Comparison of ENCODE assay signal across 18 cellular contexts in the genomic region with DNA sequence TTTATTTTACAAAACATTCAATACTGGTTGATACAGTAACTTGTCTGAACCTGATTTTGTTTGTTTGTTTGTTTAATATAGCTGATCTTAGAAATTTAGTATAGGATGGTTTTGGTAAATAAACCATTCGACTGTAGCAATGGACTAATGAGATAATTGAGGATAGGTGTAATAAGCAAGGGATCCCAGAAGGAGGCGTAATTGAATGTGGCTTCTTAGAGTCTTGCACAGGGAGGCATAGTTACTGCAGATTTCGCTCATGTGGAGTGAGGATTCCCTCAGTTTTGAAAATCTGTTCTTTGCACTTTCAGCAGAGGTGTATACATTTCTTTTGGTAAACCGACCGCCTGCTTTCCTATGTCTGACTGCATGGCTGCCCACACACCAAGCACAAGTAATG.
DNase-seq lines count a peak whose midpoint lies in the region; ATAC-seq, FAIRE-seq and TF ChIP-seq lines count a peak whose summit lies in the region.
"Had no signal": no experiment of that assay in that cellular context is flagged by ENCODE, and none has a peak within 500 bp of the region (broad histone marks: within the 10 kb centered on the region; RNA-seq: fewer than 3 reads in every experiment).

No MANE protein-coding gene starts in this region.

- no peak overlapping the region for H4K8ac ChIP-seq in mesendoderm (ENCODE audit: low read depth, low read length)

- H3K27ac ChIP-seq in Karpas-422 (ENCODE audit: low read length) (no peak overlapping the region), astrocyte (ENCODE audit: low read depth, low read length) (no peak overlapping the region), mesendoderm (ENCODE audit: low read depth, low read length) (no peak overlapping the region)
- H3K27ac ChIP-seq: BLaER1 treated with 17β-estradiol and CSF1 and Interleukin-3, amounts not matched to agents 10 nM and 100 nM; left lung had no signal

- H4K20me1 ChIP-seq in Karpas-422 (ENCODE audit: insufficient read depth, low read depth, low read length) (no peaks in the 10 kb centered on the region), astrocyte (ENCODE audit: insufficient read depth, low read length) (no peaks in the 10 kb centered on the region)
- H4K20me1 ChIP-seq: BLaER1 treated with 17β-estradiol and CSF1 and Interleukin-3, amounts not matched to agents 10 nM and 100 nM had no signal

- 100% methylated on average over 1 of the region's 5 CpGs for WGBS in mesendoderm (ENCODE audit: extremely low coverage, insufficient coverage, low lambda C conversion rate)

- ATAC-seq in mucosa of descending colon, result no peak
- ATAC-seq: activated CD8-positive, alpha-beta T cell treated with anti-CD3 and anti-CD28 coated beads for 36 hours; effector memory CD8-positive, alpha-beta T cell; left lung had no signal

- intact Hi-C loops in mucosa of descending colon (cut with DNase I, micrococcal nuclease), result no loop called here

- H3K23ac ChIP-seq in mesendoderm (ENCODE audit: low read length), result no peak overlapping the region

- no peak overlapping the region for H2BK5ac ChIP-seq in mesendoderm (ENCODE audit: low read length)

- no peak overlapping the region for H3K56ac ChIP-seq in mesendoderm (ENCODE audit: low read length)

- H3K27me3 ChIP-seq in Karpas-422 (ENCODE audit: low read length) (no peaks in the 10 kb centered on the region), astrocyte (ENCODE audit: insufficient read depth, low read length) (no peaks in the 10 kb centered on the region), mesendoderm (ENCODE audit: insufficient read depth, low read length, poor library complexity) (no peaks in the 10 kb centered on the region)
- H3K27me3 ChIP-seq: BLaER1 treated with 17β-estradiol and CSF1 and Interleukin-3, amounts not matched to agents 10 nM and 100 nM; left lung had no signal

- H3K4me1 ChIP-seq in Karpas-422 (ENCODE audit: low read length) (no peaks in the 10 kb centered on the region), astrocyte (ENCODE audit: insufficient read depth, low read length) (no peaks in the 10 kb centered on the region), mesendoderm (ENCODE audit: control insufficient read depth, low read depth, low read length) (no peaks in the 10 kb centered on the region), mucosa of descending colon (ENCODE audit: low read depth) (no peaks in the 10 kb centered on the region)
- H3K4me1 ChIP-seq: BLaER1 treated with 17β-estradiol and CSF1 and Interleukin-3, amounts not matched to agents 10 nM and 100 nM; HAP-1; left lung had no signal

- no peak for FAIRE-seq in astrocyte (lab: Jason Lieb, UNC)
- FAIRE-seq: G401.6 had no signal

- H3K4me3 Mint-ChIP-seq in astrocyte (ENCODE audit: unreplicated experiment) (no peak overlapping the region), immature natural killer cell (no peak overlapping the region)
- H3K4me3 Mint-ChIP-seq: activated CD8-positive, alpha-beta T cell treated with anti-CD3 and anti-CD28 coated beads for 36 hours; effector memory CD8-positive, alpha-beta T cell had no signal

- no peak overlapping the region for H3K4ac ChIP-seq in mesendoderm (ENCODE audit: low read depth, low read length)

- H3K4me3 ChIP-seq in Karpas-422 (ENCODE audit: low read length), result no peak overlapping the region
- H3K4me3 ChIP-seq in astrocyte (ENCODE audit: insufficient read depth, low read depth, low read length), result no peak overlapping the region
- H3K4me3 ChIP-seq in mesendoderm (ENCODE audit: low read length), result no peak overlapping the region
- no peak overlapping the region for H3K4me3 ChIP-seq in mucosa of descending colon
- H3K4me3 ChIP-seq: BLaER1 treated with 17β-estradiol and CSF1 and Interleukin-3, amounts not matched to agents 10 nM and 100 nM; HAP-1; left lung had no signal

- H3K79me1 ChIP-seq in mesendoderm (ENCODE audit: low read length), result no peaks in the 10 kb centered on the region

- H3K9me3 Mint-ChIP-seq in astrocyte (ENCODE audit: unreplicated experiment) (peaks cover 7% of the 10 kb centered on the region), immature natural killer cell (peaks cover 2 to 35% (median 10%) of the 10 kb centered on the region in 6 donors)
- H3K9me3 Mint-ChIP-seq: activated CD8-positive, alpha-beta T cell treated with anti-CD3 and anti-CD28 coated beads for 36 hours had no signal

- H2AFZ ChIP-seq in Karpas-422 (ENCODE audit: low read length) (no peak overlapping the region), astrocyte (ENCODE audit: low read depth, low read length) (no peak overlapping the region)

- no peak overlapping the region for H2BK15ac ChIP-seq in mesendoderm (replicated peaks; ENCODE audit: low read depth)

- no peaks in the 10 kb centered on the region for H3K36me3 ChIP-seq in Karpas-422 (ENCODE audit: insufficient read depth, low read length)
- H3K36me3 ChIP-seq in astrocyte (ENCODE audit: insufficient read depth, low read length), result no peaks in the 10 kb centered on the region
- no peaks in the 10 kb centered on the region for H3K36me3 ChIP-seq in mesendoderm (ENCODE audit: control insufficient read depth, insufficient read depth, low read length)
- H3K36me3 ChIP-seq in mucosa of descending colon (ENCODE audit: low read depth), result no peaks in the 10 kb centered on the region
- H3K36me3 ChIP-seq: BLaER1 treated with 17β-estradiol and CSF1 and Interleukin-3, amounts not matched to agents 10 nM and 100 nM; HAP-1; left lung had no signal

- DNase-seq in Daoy (ENCODE audit: low read depth) (peak; percentile 9), Karpas-422 (peak; percentile 54), astrocyte (ENCODE audit: low read depth) (no peak), mesendoderm (peak; percentile 51), NCI-H1105 (lab: John Stamatoyannopoulos, UW) (no peak), NCI-H1092 (lab: John Stamatoyannopoulos, UW) (no peak), immature natural killer cell (no peak), mucosa of descending colon (no peak)
- DNase-seq: activated CD8-positive, alpha-beta T cell treated with anti-CD3 and anti-CD28 coated beads for 36 hours; activated gamma-delta T cell; effector memory CD8-positive, alpha-beta T cell; left lung; NCI-H510A; Right ventricle myocardium superior; stimulated activated naive CD4-positive, alpha-beta T cell treated with Interleukin-2 at 50 U/mL for 16 hours had no signal

- peaks cover 3% of the 10 kb centered on the region; the same call in 1 of the 2 replicates for H3K9me3 ChIP-seq in Karpas-422 (ENCODE audit: low read length)
- H3K9me3 ChIP-seq in astrocyte (ENCODE audit: insufficient read depth, low read depth, low read length), result no peaks in the 10 kb centered on the region
- H3K9me3 ChIP-seq in mucosa of descending colon, result no peaks in the 10 kb centered on the region
- H3K9me3 ChIP-seq: HAP-1 had no signal

- H3K9me2 ChIP-seq in Karpas-422 (replicated peaks; ENCODE audit: insufficient read depth, low read length), result no peaks in the 10 kb centered on the region

- H3K27ac Mint-ChIP-seq in astrocyte (ENCODE audit: unreplicated experiment) (no peak overlapping the region), immature natural killer cell (no peak overlapping the region)
- H3K27ac Mint-ChIP-seq: activated CD8-positive, alpha-beta T cell treated with anti-CD3 and anti-CD28 coated beads for 36 hours; effector memory CD8-positive, alpha-beta T cell had no signal

- H3K4me1 Mint-ChIP-seq in astrocyte (ENCODE audit: low read depth, unreplicated experiment) (no peaks in the 10 kb centered on the region), immature natural killer cell (no peaks in the 10 kb centered on the region)

- H3K18ac ChIP-seq in mesendoderm (ENCODE audit: low read length), result no peak overlapping the region

- H3K27me3 Mint-ChIP-seq in astrocyte (ENCODE audit: low read depth, unreplicated experiment) (no peaks in the 10 kb centered on the region), immature natural killer cell (ENCODE audit: low read depth in 3 of 3) (no peaks in the 10 kb centered on the region)
- H3K27me3 Mint-ChIP-seq: activated CD8-positive, alpha-beta T cell treated with anti-CD3 and anti-CD28 coated beads for 36 hours; effector memory CD8-positive, alpha-beta T cell had no signal

- no peak overlapping the region for H2AK5ac ChIP-seq in mesendoderm (ENCODE audit: low read length)

- H3K9ac ChIP-seq in Karpas-422 (ENCODE audit: low read length) (no peak overlapping the region), astrocyte (ENCODE audit: low read length) (no peak overlapping the region), mesendoderm (ENCODE audit: low read length) (no peak overlapping the region)
- H3K9ac ChIP-seq: BLaER1 treated with 17β-estradiol and CSF1 and Interleukin-3, amounts not matched to agents 10 nM and 100 nM had no signal

- H2BK120ac ChIP-seq in mesendoderm (ENCODE audit: low read depth, low read length), result no peak overlapping the region

- peak; percentile 11 for TF ChIP-seq CTCF in astrocyte (IDR thresholded peaks at IDR 0.05; ENCODE audit: insufficient read depth, low read depth, low read length)
- no peak for TF ChIP-seq CTCF in mucosa of descending colon (IDR thresholded peaks at IDR 0.05)

- no peaks in the 10 kb centered on the region for H3K79me2 ChIP-seq in Karpas-422 (ENCODE audit: low read length)
- no peaks in the 10 kb centered on the region for H3K79me2 ChIP-seq in astrocyte (ENCODE audit: insufficient read depth, low read length)
- H3K79me2 ChIP-seq in mesendoderm (ENCODE audit: control insufficient read depth, insufficient read depth, low read length), result no peaks in the 10 kb centered on the region

- H3K36me3 Mint-ChIP-seq in astrocyte (ENCODE audit: low read depth, unreplicated experiment), result no peaks in the 10 kb centered on the region
- H3K36me3 Mint-ChIP-seq in immature natural killer cell, result no peaks in the 10 kb centered on the region

- H4K5ac ChIP-seq in mesendoderm (ENCODE audit: low read length), result no peak overlapping the region

- H3K4me2 ChIP-seq in Karpas-422 (ENCODE audit: low read depth, low read length, poor library complexity, severe bottlenecking) (no peak overlapping the region), astrocyte (ENCODE audit: low read length) (no peak overlapping the region), mesendoderm (ENCODE audit: low read length) (no peak overlapping the region)
- H3K4me2 ChIP-seq: BLaER1 treated with 17β-estradiol and CSF1 and Interleukin-3, amounts not matched to agents 10 nM and 100 nM had no signal

Comparison
In these comparisons a context has a peak if more than half of its experiments do, and no peak if none do; other contexts are left out.
1. DNase-seq: peak in Daoy (single experiment), Karpas-422 (single experiment) and mesendoderm (single experiment); none in astrocyte (single experiment), NCI-H1105 (single experiment), NCI-H1092 (single experiment), immature natural killer cell (0 of 3) and mucosa of descending colon (0 of 3).